ENCODE assay signal across 1 cellular context in genomic region chr17:76781056-76781982, GRCh38.
TF ChIP-seq lines count a peak whose summit lies in the region.

No MANE protein-coding gene starts in this region.

TF ChIP-seq in GM23338, 12 proteins besides CTCF, POLR2A, EP300 and RAD21 (continued from another document):
- TF ChIP-seq REST (IDR thresholded peaks at IDR 0.05; ENCODE audit: unreplicated experiment) (no peak), NANOG (IDR thresholded peaks at IDR 0.05; ENCODE audit: borderline replicate concordance) (no peak), POLR2AphosphoS5 (IDR thresholded peaks at IDR 0.05; ENCODE audit: low read depth) (no peak)
